ENCODE assay signal across 1 cellular context in genomic region chr12:47757840-47758583, GRCh38.
TF ChIP-seq lines count a peak whose summit lies in the region.

No MANE protein-coding gene starts in this region.

TF ChIP-seq in H1, 55 proteins besides CTCF, POLR2A, EP300 and RAD21:
- TF ChIP-seq SIRT6 (IDR thresholded peaks at IDR 0.05; ENCODE audit: low read length) (no peak), CREB1 (IDR thresholded peaks at IDR 0.05) (no peak), RNF2 (IDR thresholded peaks at IDR 0.05; ENCODE audit: borderline replicate concordance, low read depth, low read length, missing control alignments, poor library complexity, severe bottlenecking) (no peak), TEAD4 (IDR thresholded peaks at IDR 0.05; ENCODE audit: low read depth, low read length) (no peak), JUN (IDR thresholded peaks at IDR 0.05; ENCODE audit: low read depth, low read length) (no peak), POLR2AphosphoS5 (IDR thresholded peaks at IDR 0.05; ENCODE audit: low read depth, low read length) (no peak), KDM1A (IDR thresholded peaks at IDR 0.05; ENCODE audit: borderline replicate concordance, low read length) (no peak), HDAC6 (IDR thresholded peaks at IDR 0.05; ENCODE audit: low read depth, low read length) (no peak), PHF8 (conservative IDR thresholded peaks at IDR 0.05; ENCODE audit: low read depth, low read length) (no peak), CEBPB (IDR thresholded peaks at IDR 0.05; ENCODE audit: low read depth, low read length) (no peak), CBX8 (IDR thresholded peaks at IDR 0.05; ENCODE audit: borderline replicate concordance, low read depth, low read length) (no peak), BRCA1 (IDR thresholded peaks at IDR 0.05; ENCODE audit: low read depth, low read length) (no peak), NANOG (IDR thresholded peaks at IDR 0.05; ENCODE audit: insufficient read depth, low read depth, low read length, poor library complexity, severe bottlenecking) (no peak)
TF ChIP-seq in H1: peak in this region for 0.
